In the genomic region with DNA sequence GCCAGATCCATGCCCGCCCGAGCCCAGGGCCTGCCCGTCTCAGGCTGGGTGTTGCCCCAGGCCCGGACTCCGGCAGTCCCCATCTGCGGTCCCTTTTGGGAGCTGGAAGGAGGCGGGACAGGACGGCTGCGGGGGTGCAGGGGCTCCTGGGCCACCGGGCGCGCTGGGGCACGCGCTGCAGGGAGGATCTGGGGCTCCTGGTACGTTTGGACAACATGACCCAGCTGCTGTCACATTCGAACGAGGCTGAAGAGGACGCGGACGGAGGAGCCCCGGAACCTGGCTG, we compare ENCODE assay signal across 1 cellular context.
A peak's percentile ranks its signal among the peaks of the same experiment; 100 is the strongest.
TF ChIP-seq lines count a peak whose summit lies in the region.

No MANE protein-coding gene starts in this region.

TF ChIP-seq in K562, 482 proteins besides CTCF, POLR2A, EP300 and RAD21 (continued from another document):
- TF ChIP-seq, protein P1, sequence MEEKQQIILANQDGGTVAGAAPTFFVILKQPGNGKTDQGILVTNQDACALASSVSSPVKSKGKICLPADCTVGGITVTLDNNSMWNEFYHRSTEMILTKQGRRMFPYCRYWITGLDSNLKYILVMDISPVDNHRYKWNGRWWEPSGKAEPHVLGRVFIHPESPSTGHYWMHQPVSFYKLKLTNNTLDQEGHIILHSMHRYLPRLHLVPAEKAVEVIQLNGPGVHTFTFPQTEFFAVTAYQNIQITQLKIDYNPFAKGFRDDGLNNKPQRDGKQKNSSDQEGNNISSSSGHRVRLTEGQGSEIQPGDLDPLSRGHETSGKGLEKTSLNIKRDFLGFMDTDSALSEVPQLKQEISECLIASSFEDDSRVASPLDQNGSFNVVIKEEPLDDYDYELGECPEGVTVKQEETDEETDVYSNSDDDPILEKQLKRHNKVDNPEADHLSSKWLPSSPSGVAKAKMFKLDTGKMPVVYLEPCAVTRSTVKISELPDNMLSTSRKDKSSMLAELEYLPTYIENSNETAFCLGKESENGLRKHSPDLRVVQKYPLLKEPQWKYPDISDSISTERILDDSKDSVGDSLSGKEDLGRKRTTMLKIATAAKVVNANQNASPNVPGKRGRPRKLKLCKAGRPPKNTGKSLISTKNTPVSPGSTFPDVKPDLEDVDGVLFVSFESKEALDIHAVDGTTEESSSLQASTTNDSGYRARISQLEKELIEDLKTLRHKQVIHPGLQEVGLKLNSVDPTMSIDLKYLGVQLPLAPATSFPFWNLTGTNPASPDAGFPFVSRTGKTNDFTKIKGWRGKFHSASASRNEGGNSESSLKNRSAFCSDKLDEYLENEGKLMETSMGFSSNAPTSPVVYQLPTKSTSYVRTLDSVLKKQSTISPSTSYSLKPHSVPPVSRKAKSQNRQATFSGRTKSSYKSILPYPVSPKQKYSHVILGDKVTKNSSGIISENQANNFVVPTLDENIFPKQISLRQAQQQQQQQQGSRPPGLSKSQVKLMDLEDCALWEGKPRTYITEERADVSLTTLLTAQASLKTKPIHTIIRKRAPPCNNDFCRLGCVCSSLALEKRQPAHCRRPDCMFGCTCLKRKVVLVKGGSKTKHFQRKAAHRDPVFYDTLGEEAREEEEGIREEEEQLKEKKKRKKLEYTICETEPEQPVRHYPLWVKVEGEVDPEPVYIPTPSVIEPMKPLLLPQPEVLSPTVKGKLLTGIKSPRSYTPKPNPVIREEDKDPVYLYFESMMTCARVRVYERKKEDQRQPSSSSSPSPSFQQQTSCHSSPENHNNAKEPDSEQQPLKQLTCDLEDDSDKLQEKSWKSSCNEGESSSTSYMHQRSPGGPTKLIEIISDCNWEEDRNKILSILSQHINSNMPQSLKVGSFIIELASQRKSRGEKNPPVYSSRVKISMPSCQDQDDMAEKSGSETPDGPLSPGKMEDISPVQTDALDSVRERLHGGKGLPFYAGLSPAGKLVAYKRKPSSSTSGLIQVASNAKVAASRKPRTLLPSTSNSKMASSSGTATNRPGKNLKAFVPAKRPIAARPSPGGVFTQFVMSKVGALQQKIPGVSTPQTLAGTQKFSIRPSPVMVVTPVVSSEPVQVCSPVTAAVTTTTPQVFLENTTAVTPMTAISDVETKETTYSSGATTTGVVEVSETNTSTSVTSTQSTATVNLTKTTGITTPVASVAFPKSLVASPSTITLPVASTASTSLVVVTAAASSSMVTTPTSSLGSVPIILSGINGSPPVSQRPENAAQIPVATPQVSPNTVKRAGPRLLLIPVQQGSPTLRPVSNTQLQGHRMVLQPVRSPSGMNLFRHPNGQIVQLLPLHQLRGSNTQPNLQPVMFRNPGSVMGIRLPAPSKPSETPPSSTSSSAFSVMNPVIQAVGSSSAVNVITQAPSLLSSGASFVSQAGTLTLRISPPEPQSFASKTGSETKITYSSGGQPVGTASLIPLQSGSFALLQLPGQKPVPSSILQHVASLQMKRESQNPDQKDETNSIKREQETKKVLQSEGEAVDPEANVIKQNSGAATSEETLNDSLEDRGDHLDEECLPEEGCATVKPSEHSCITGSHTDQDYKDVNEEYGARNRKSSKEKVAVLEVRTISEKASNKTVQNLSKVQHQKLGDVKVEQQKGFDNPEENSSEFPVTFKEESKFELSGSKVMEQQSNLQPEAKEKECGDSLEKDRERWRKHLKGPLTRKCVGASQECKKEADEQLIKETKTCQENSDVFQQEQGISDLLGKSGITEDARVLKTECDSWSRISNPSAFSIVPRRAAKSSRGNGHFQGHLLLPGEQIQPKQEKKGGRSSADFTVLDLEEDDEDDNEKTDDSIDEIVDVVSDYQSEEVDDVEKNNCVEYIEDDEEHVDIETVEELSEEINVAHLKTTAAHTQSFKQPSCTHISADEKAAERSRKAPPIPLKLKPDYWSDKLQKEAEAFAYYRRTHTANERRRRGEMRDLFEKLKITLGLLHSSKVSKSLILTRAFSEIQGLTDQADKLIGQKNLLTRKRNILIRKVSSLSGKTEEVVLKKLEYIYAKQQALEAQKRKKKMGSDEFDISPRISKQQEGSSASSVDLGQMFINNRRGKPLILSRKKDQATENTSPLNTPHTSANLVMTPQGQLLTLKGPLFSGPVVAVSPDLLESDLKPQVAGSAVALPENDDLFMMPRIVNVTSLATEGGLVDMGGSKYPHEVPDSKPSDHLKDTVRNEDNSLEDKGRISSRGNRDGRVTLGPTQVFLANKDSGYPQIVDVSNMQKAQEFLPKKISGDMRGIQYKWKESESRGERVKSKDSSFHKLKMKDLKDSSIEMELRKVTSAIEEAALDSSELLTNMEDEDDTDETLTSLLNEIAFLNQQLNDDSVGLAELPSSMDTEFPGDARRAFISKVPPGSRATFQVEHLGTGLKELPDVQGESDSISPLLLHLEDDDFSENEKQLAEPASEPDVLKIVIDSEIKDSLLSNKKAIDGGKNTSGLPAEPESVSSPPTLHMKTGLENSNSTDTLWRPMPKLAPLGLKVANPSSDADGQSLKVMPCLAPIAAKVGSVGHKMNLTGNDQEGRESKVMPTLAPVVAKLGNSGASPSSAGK (IDR thresholded peaks at IDR 0.05), result peak; percentile 71
- peak; percentile 69; the same call in 1 of the 2 replicates for TF ChIP-seq HNRNPL (IDR thresholded peaks at IDR 0.05; ENCODE audit: low read depth, low read length)
